28 cellular contexts compared by ENCODE assay signal in genomic region chr6:138594749-138595148, GRCh38.
DNase-seq lines count a peak whose midpoint lies in the region; ATAC-seq, FAIRE-seq and TF ChIP-seq lines count a peak whose summit lies in the region.
"Had no signal": no experiment of that assay in that cellular context is flagged by ENCODE, and none has a peak within 500 bp of the region (broad histone marks: within the 10 kb centered on the region; RNA-seq: fewer than 3 reads in every experiment).

No MANE protein-coding gene starts in this region.

- H3K4me2 ChIP-seq in GM23338, result peak overlapping the region; percentile 62
- no peak overlapping the region for H3K4me2 ChIP-seq in endothelial cell of umbilical vein (ENCODE audit: insufficient read depth, low read length)

- dilution Hi-C loops in endothelial cell of umbilical vein (cut with MboI; ENCODE audit: extremely low pct_ligation_motif_present, low sequenced_read_pairs), result no loop called here

- H3K27me3 ChIP-seq in GM23338 (ENCODE audit: insufficient read depth), result no peaks in the 10 kb centered on the region
- H3K27me3 ChIP-seq in endothelial cell of umbilical vein (ENCODE audit: control insufficient read depth in 2 of 2, insufficient read depth in 2 of 2, low read length in 2 of 2), result no peaks in the 10 kb centered on the region
- H3K27me3 ChIP-seq: esophagus muscularis mucosa, gastrocnemius medialis, left lung, tibial artery had no signal

- H3K9ac ChIP-seq in endothelial cell of umbilical vein (replicated peaks; ENCODE audit: extremely low read depth, insufficient read depth, low read length), result peak overlapping the region; percentile 20

- ATAC-seq in GM23338 (0 out of 3 replicates have a peak, but pooled peaks have one; percentile 8), HG03025 (IDR thresholded peaks at IDR 0.05; ENCODE audit: low FRiP score, unreplicated experiment) (no peak), GM21528 (IDR thresholded peaks at IDR 0.05; ENCODE audit: low FRiP score, unreplicated experiment) (no peak)
- ATAC-seq: activated T-cell treated with anti-CD3 and anti-CD28 coated beads, Interleukin-2, amount 50 U/mL, for 4 hours; effector memory CD8-positive, alpha-beta T cell; gastrocnemius medialis; left lung; naive thymus-derived CD4-positive, alpha-beta T cell; stimulated activated naive CD8-positive, alpha-beta T cell treated with anti-CD3 and anti-CD28 coated beads, Interleukin-15, amount 100 ng/mL, for 72 hours had no signal

- no peak overlapping the region for H2AFZ ChIP-seq in GM23338
- no peak overlapping the region for H2AFZ ChIP-seq in endothelial cell of umbilical vein (ENCODE audit: low read depth, low read length)

- H3K4me3 ChIP-seq in GM23338, result no peak overlapping the region
- no peak overlapping the region for H3K4me3 ChIP-seq in endothelial cell of umbilical vein (replicated peaks in 1 of 3; ENCODE audit: insufficient read depth in 1 of 3, low read depth in 1 of 3, low read length in 3 of 3)
- H3K4me3 ChIP-seq: esophagus muscularis mucosa, gastrocnemius medialis, left lung, tibial artery had no signal

- no peaks in the 10 kb centered on the region for H3K9me1 ChIP-seq in endothelial cell of umbilical vein (replicated peaks; ENCODE audit: control insufficient read depth, extremely low read depth, insufficient read depth, low read length)

- CTCF ChIA-PET in RWPE1 (lab: Yijun Ruan, JAX), result interaction anchor here (0.7 kb wide), 1 partner anchor 460 kb away, joined by 3 read pairs; no protein-coding TSS in a partner anchor
- CTCF ChIA-PET in endothelial cell of umbilical vein (lab: Charles Lee), result interaction anchor here (1.3 to 4.9 kb wide), 3 partner anchors 98 to 770 kb away, joined by 6 to 33 read pairs (median 9); no protein-coding TSS in a partner anchor

- intact Hi-C loops in endothelial cell of umbilical vein (cut with micrococcal nuclease), result loop anchor here (5.0 kb wide), 1 partner anchor 378 kb away; no protein-coding TSS in a partner anchor

- H3K27ac Mint-ChIP-seq in GM23338, result peak overlapping the region; percentile 73; the same call in 1 of the 2 replicates
- peak overlapping the region; percentile 94 for H3K27ac Mint-ChIP-seq in osteocyte (ENCODE audit: unreplicated experiment)
- H3K27ac Mint-ChIP-seq: activated CD4-positive, alpha-beta T cell treated with anti-CD3 and anti-CD28 coated beads, Interleukin-2, amount 10 ng/mL, durations not matched to agents 7 days and 5 days; effector memory CD8-positive, alpha-beta T cell; naive thymus-derived CD4-positive, alpha-beta T cell; stimulated activated naive CD8-positive, alpha-beta T cell treated with anti-CD3 and anti-CD28 coated beads, Interleukin-15, amount 100 ng/mL, for 72 hours had no signal

- peaks cover 10% of the 10 kb centered on the region for H3K27me3 Mint-ChIP-seq in GM23338 (ENCODE audit: insufficient read depth, low read depth, poor library complexity)
- no peaks in the 10 kb centered on the region for H3K27me3 Mint-ChIP-seq in osteocyte (ENCODE audit: unreplicated experiment)
- H3K27me3 Mint-ChIP-seq: activated CD4-positive, alpha-beta T cell treated with anti-CD3 and anti-CD28 coated beads, Interleukin-2, amount 10 ng/mL, durations not matched to agents 7 days and 5 days; effector memory CD8-positive, alpha-beta T cell; stimulated activated naive CD8-positive, alpha-beta T cell treated with anti-CD3 and anti-CD28 coated beads, Interleukin-15, amount 100 ng/mL, for 72 hours had no signal

- TF ChIP-seq CTCF in GM23338 (conservative IDR thresholded peaks at IDR 0.05; ENCODE audit: low read depth in 2 of 2) (no peak), RWPE1 (conservative IDR thresholded peaks at IDR 0.05; ENCODE audit: low read depth) (no peak), endothelial cell of umbilical vein (IDR thresholded peaks at IDR 0.05; ENCODE audit: extremely low read depth in 1 of 2, insufficient read depth in 1 of 2, low read depth in 1 of 2, low read length in 2 of 2) (no peak), osteocyte (IDR thresholded peaks at IDR 0.05) (no peak)

- H3K79me2 ChIP-seq in GM23338 (replicated peaks; ENCODE audit: insufficient read depth), result peaks cover 17% of the 10 kb centered on the region
- H3K79me2 ChIP-seq in endothelial cell of umbilical vein (ENCODE audit: control insufficient read depth, insufficient read depth, low read length), result peaks cover 32% of the 10 kb centered on the region

- BruUV-seq in endothelial cell of umbilical vein (replicated peaks; lab: Mats Ljungman, UMichigan), result no TSS peak

- H3K9me3 Mint-ChIP-seq in GM23338 (no peaks in the 10 kb centered on the region; the same call in 2 of the 3 replicates), osteocyte (ENCODE audit: unreplicated experiment) (no peaks in the 10 kb centered on the region)
- H3K9me3 Mint-ChIP-seq: activated CD4-positive, alpha-beta T cell treated with anti-CD3 and anti-CD28 coated beads, Interleukin-2, amount 10 ng/mL, durations not matched to agents 7 days and 5 days; activated T-cell treated with anti-CD3 and anti-CD28 coated beads, Interleukin-2, amount 50 U/mL, for 4 hours; effector memory CD8-positive, alpha-beta T cell; mesothelial cell of epicardium; naive thymus-derived CD4-positive, alpha-beta T cell; stimulated activated naive CD8-positive, alpha-beta T cell treated with anti-CD3 and anti-CD28 coated beads, Interleukin-15, amount 100 ng/mL, for 72 hours had no signal

- no peaks in the 10 kb centered on the region for H3K9me3 ChIP-seq in endothelial cell of umbilical vein (replicated peaks; ENCODE audit: control insufficient read depth, insufficient read depth, low read length)
- H3K9me3 ChIP-seq: Caco-2, esophagus muscularis mucosa, gastrocnemius medialis, left lung, tibial artery had no signal

- TF ChIP-seq POLR2A in endothelial cell of umbilical vein (IDR thresholded peaks at IDR 0.05; ENCODE audit: low read depth, low read length) (no peak), H54 (IDR thresholded peaks at IDR 0.05; ENCODE audit: low read depth, low read length) (no peak)

- H3K36me3 ChIP-seq in GM23338 (ENCODE audit: insufficient read depth) (no peaks in the 10 kb centered on the region), endothelial cell of umbilical vein (ENCODE audit: control insufficient read depth in 2 of 2, extremely low read depth in 1 of 2, insufficient read depth in 2 of 2, low read length in 2 of 2) (no peaks in the 10 kb centered on the region)
- H3K36me3 ChIP-seq: esophagus muscularis mucosa, gastrocnemius medialis, left lung, tibial artery had no signal

- POLR2A ChIA-PET in RWPE1 (lab: Yijun Ruan, JAX; ENCODE audit: low non-redundant PET), result interaction anchor here (1.2 kb wide), 1 partner anchor 95 kb away, joined by 3 read pairs; no protein-coding TSS in a partner anchor
- POLR2A ChIA-PET in endothelial cell of umbilical vein (lab: Charles Lee), result no interaction called here

- H3K36me3 Mint-ChIP-seq in GM23338 (ENCODE audit: low read depth) (no peaks in the 10 kb centered on the region), osteocyte (ENCODE audit: unreplicated experiment) (no peaks in the 10 kb centered on the region)
- H3K36me3 Mint-ChIP-seq: mesothelial cell of epicardium; naive thymus-derived CD4-positive, alpha-beta T cell had no signal

- no peak for DNase-seq in GM23338 (ENCODE audit: low spot score)
- no peak for DNase-seq in RWPE1 (ENCODE audit: low spot score)
- DNase-seq in endothelial cell of umbilical vein (ENCODE audit: low read depth, low spot score), result no peak
- DNase-seq in osteocyte (ENCODE audit: extremely low spot score, unreplicated experiment), result no peak
- no peak for DNase-seq in H54 (ENCODE audit: insufficient read length, low spot score)
- DNase-seq: activated CD4-positive, alpha-beta T cell treated with anti-CD3 and anti-CD28 coated beads, Interleukin-2, amount 10 ng/mL, durations not matched to agents 7 days and 5 days; activated T-cell treated with anti-CD3 and anti-CD28 coated beads, Interleukin-2, amount 50 U/mL, for 4 hours; Caco-2; cortex of kidney; effector memory CD8-positive, alpha-beta T cell; gastrocnemius medialis; GF-D8; hippocampal formation; left lung; naive thymus-derived CD4-positive, alpha-beta T cell; NCI-H1048; NCI-H1694; NK-92 treated with Interleukin-12 subunit alpha and Interleukin-12 subunit beta, amount 100 ng/mL, for 24 hours; SIG-M5; stimulated activated naive CD8-positive, alpha-beta T cell treated with anti-CD3 and anti-CD28 coated beads, Interleukin-15, amount 100 ng/mL, for 72 hours; SW 1271; T1000; tibial artery had no signal

- H4K20me1 ChIP-seq in GM23338 (replicated peaks; ENCODE audit: insufficient read depth) (peaks cover 4% of the 10 kb centered on the region; the same call in 1 of the 2 replicates), endothelial cell of umbilical vein (replicated peaks; ENCODE audit: control insufficient read depth, extremely low read depth, insufficient read depth, low read length) (no peaks in the 10 kb centered on the region)

- FAIRE-seq in endothelial cell of umbilical vein (lab: Jason Lieb, UNC), result no peak
- FAIRE-seq in H54 (lab: Jason Lieb, UNC), result no peak
- FAIRE-seq: GM18507 had no signal

- no peaks in the 10 kb centered on the region for H3F3A ChIP-seq in GM23338 (replicated peaks; ENCODE audit: low read depth)

- no peaks in the 10 kb centered on the region for H3K9me2 ChIP-seq in GM23338 (ENCODE audit: insufficient read depth)

- H3K4me1 ChIP-seq in GM23338 (ENCODE audit: insufficient read depth) (peaks cover 49% of the 10 kb centered on the region), endothelial cell of umbilical vein (ENCODE audit: control insufficient read depth, extremely low read depth, insufficient read depth, low read length) (peaks cover 56% of the 10 kb centered on the region)

- H3K27ac ChIP-seq in GM23338 (ENCODE audit: low read depth), result peak overlapping the region; percentile 76; the same call in 1 of the 2 replicates
- H3K27ac ChIP-seq in RWPE1, result peak overlapping the region; percentile 62
- H3K27ac ChIP-seq in endothelial cell of umbilical vein (ENCODE audit: insufficient read depth, low read depth, low read length), result peak overlapping the region; percentile 96
- H3K27ac ChIP-seq: gastrocnemius medialis, tibial artery had no signal

- H3K4me3 Mint-ChIP-seq in GM23338 (no peak overlapping the region; the same call in 2 of the 3 replicates), osteocyte (ENCODE audit: unreplicated experiment) (no peak overlapping the region)
- H3K4me3 Mint-ChIP-seq: activated CD4-positive, alpha-beta T cell treated with anti-CD3 and anti-CD28 coated beads, Interleukin-2, amount 10 ng/mL, durations not matched to agents 7 days and 5 days; activated T-cell treated with anti-CD3 and anti-CD28 coated beads, Interleukin-2, amount 50 U/mL, for 4 hours; effector memory CD8-positive, alpha-beta T cell; mesothelial cell of epicardium; naive thymus-derived CD4-positive, alpha-beta T cell had no signal

- H3K4me1 Mint-ChIP-seq in GM23338 (peaks cover 67% of the 10 kb centered on the region), osteocyte (ENCODE audit: unreplicated experiment) (peaks cover 21% of the 10 kb centered on the region)

TF ChIP-seq in GM23338, 12 proteins besides CTCF, POLR2A, EP300 and RAD21 (continues in another document):
- TF ChIP-seq ZNF331 (CRISPR knock-in tag; IDR thresholded peaks at IDR 0.05; ENCODE audit: low read depth) (no peak), CREB1 (CRISPR knock-in tag; IDR thresholded peaks at IDR 0.05; ENCODE audit: low read depth) (no peak)

TF ChIP-seq in endothelial cell of umbilical vein, 7 proteins besides CTCF, POLR2A, EP300 and RAD21 (continues in another document):
- TF ChIP-seq MYC (IDR thresholded peaks at IDR 0.05; ENCODE audit: low read depth, low read length) (no peak), FOS (IDR thresholded peaks at IDR 0.05; ENCODE audit: borderline replicate concordance, insufficient read depth, low read length) (no peak)
